1 cellular context compared by ENCODE assay signal in genomic region chr12:113930249-113930648, GRCh38.
TF ChIP-seq lines count a peak whose summit lies in the region.

No MANE protein-coding gene starts in this region.

TF ChIP-seq in SK-N-SH, 30 proteins besides CTCF, POLR2A, EP300 and RAD21 (continued from another document):
- TF ChIP-seq PBX3 (IDR thresholded peaks at IDR 0.05) (no peak), USF1 (IDR thresholded peaks at IDR 0.05; ENCODE audit: borderline replicate concordance, low read depth) (no peak), POLR2AphosphoS5 (IDR thresholded peaks at IDR 0.05; ENCODE audit: low read depth, low read length) (no peak), CHD2 (IDR thresholded peaks at IDR 0.05; ENCODE audit: low read length, partially characterized antibody) (no peak)
